Comparison of ENCODE assay signal across 8 cellular contexts in genomic region chr7:150302908-150303310, GRCh38. TPM values are rescaled to one million over a fixed set of nuclear protein-coding genes. Genes with fewer than 3 reads are reported as not detected.
DNase-seq lines count a peak whose midpoint lies in the region; ATAC-seq and TF ChIP-seq lines count a peak whose summit lies in the region.
"Not testable (repeated sequence)": the region's sequence is repeated elsewhere in the genome, so short reads cannot be mapped to it uniquely, and the experiment has no call there.
"Had no signal": no experiment of that assay in that cellular context is flagged by ENCODE, and none has a peak within 500 bp of the region (broad histone marks: within the 10 kb centered on the region; RNA-seq: fewer than 3 reads in every experiment).

No MANE protein-coding gene starts in this region.

- CTCF ChIA-PET in Calu3 (lab: Charles Lee), result interaction anchor here (0.6 kb wide), 1 partner anchor 1035 kb away, joined by 5 read pairs; no protein-coding TSS in a partner anchor
- CTCF ChIA-PET in PC-9 (lab: Charles Lee), result not testable (repeated sequence)

- H3K9me2 ChIP-seq in PC-9 (ENCODE audit: insufficient read depth), result not testable (repeated sequence)

- ATAC-seq in left cardiac atrium, result peak; percentile 34 to 82

- H3K79me2 ChIP-seq in PC-9 (ENCODE audit: low read depth) (peaks cover 27% of the 10 kb centered on the region), parathyroid adenoma (peaks cover 24% of the 10 kb centered on the region)

- not testable (repeated sequence) for H3K27me3 ChIP-seq in PC-9 (ENCODE audit: insufficient read depth, low read depth); parathyroid adenoma (ENCODE audit: control insufficient read depth, insufficient read depth, low read length)

- H3K4me1 ChIP-seq in PC-9 (replicated peaks; ENCODE audit: insufficient read depth) (peaks cover 41% of the 10 kb centered on the region), parathyroid adenoma (peaks cover 30% of the 10 kb centered on the region)

- not testable (repeated sequence) for H3K4me3 Mint-ChIP-seq in Calu3 (ENCODE audit: low read depth, unreplicated experiment)

- H3K4me3 ChIP-seq in PC-9; epithelial cell of esophagus (ENCODE audit: low read length); parathyroid adenoma (ENCODE audit: low read depth, low read length): not testable (repeated sequence)

- H3K27ac ChIP-seq in PC-9 (peak overlapping the region; percentile 18; the same call in 1 of the 2 replicates), parathyroid adenoma (peak overlapping the region; percentile 20)

- H3K9ac ChIP-seq in parathyroid adenoma, result not testable (repeated sequence)

- H3K36me3 Mint-ChIP-seq in Calu3 (ENCODE audit: insufficient read depth, unreplicated experiment), result not testable (repeated sequence)

- not testable (repeated sequence) for H3K9me3 Mint-ChIP-seq in Calu3 (ENCODE audit: low read depth, unreplicated experiment)

- peaks cover 13% of the 10 kb centered on the region for H3F3A ChIP-seq in PC-9 (ENCODE audit: insufficient read depth, low read depth)

- DNase-seq in Calu3, left cardiac atrium: not testable (repeated sequence)
- DNase-seq in HT-29 (ENCODE audit: low spot score) (peak; percentile 48), PC-9 (peak; percentile 32 to 73), amniotic epithelial cell (ENCODE audit: low read depth) (peak; percentile 70), epithelial cell of esophagus (ENCODE audit: low read depth) (peak; percentile 45)

- H3K36me3 ChIP-seq in PC-9 (ENCODE audit: low read depth); parathyroid adenoma (ENCODE audit: control insufficient read depth, insufficient read depth, low read length): not testable (repeated sequence)

- H3K27ac Mint-ChIP-seq in Calu3 (ENCODE audit: unreplicated experiment), result peak overlapping the region; percentile 15

- H3K27me3 Mint-ChIP-seq in Calu3 (ENCODE audit: unreplicated experiment), result not testable (repeated sequence)

- not testable (repeated sequence) for BruUV-seq in Calu3 (replicated peaks; lab: Mats Ljungman, UMichigan); PC-9 (replicated peaks; lab: Mats Ljungman, UMichigan)

- H3K4me1 Mint-ChIP-seq in Calu3 (ENCODE audit: low read depth, unreplicated experiment), result peaks cover 28% of the 10 kb centered on the region

- intact Hi-C loops in Calu3 (cut with micrococcal nuclease; ENCODE audit: unreplicated experiment); PC-9 (cut with micrococcal nuclease; ENCODE audit: unreplicated experiment); left cardiac atrium (cut with DNase I): not testable (repeated sequence)

- POLR2A ChIA-PET in PC-9 (lab: Charles Lee; ENCODE audit: unreplicated experiment), result interaction anchor here (0.5 kb wide), 1 partner anchor 75 kb away, joined by 4 read pairs; no protein-coding TSS in a partner anchor

- not testable (repeated sequence) for H3K9me3 ChIP-seq in PC-9 (ENCODE audit: insufficient read depth, low read depth); parathyroid adenoma (ENCODE audit: control insufficient read depth, low read length)

- H3K4me2 ChIP-seq in PC-9; parathyroid adenoma (ENCODE audit: low read length): not testable (repeated sequence)

- H4K20me1 ChIP-seq in PC-9 (ENCODE audit: insufficient read depth), result not testable (repeated sequence)

- TF ChIP-seq CTCF in Calu3 (IDR thresholded peaks at IDR 0.05; ENCODE audit: unreplicated experiment); PC-9 (conservative IDR thresholded peaks at IDR 0.05); epithelial cell of esophagus (IDR thresholded peaks at IDR 0.05; ENCODE audit: insufficient read depth, low read depth, low read length, missing control alignments); parathyroid adenoma (IDR thresholded peaks at IDR 0.05): not testable (repeated sequence)

- H2AFZ ChIP-seq in PC-9, parathyroid adenoma: not testable (repeated sequence)

RNA-seq across cellular contexts. Expression of gene LRRC61, which starts 20.2 kb away (rescaled TPM):
- total RNA-seq in Calu3 (2022), result 14.6 and 22.5 TPM in 2 replicates
- 74.3 and 76.1 TPM in 2 replicates for total RNA-seq in HT-29 (2014; rRNA removed; shearing (Covaris generic))
- total RNA-seq in PC-9 (2021), result 34.8 and 42.3 TPM in 2 replicates
- 1 to 10 TPM; 4.3 to 5.7 TPM for total RNA-seq in left cardiac atrium

RNA-seq across cellular contexts. Expression of gene ACTR3C, which starts 20.4 kb away (rescaled TPM):
- total RNA-seq in Calu3 (2022) (22.8 and 26.0 TPM in 2 replicates), PC-9 (2021) (24.1 and 34.5 TPM in 2 replicates), left cardiac atrium (1 to 10 TPM; 3.7 to 4.9 TPM)
- 37.7 and 45.9 TPM in 2 replicates for total RNA-seq in HT-29 (2014; rRNA removed; shearing (Covaris generic))

RNA-seq across cellular contexts. Expression of gene RARRES2, which starts 38.5 kb away (rescaled TPM):
- total RNA-seq in Calu3 (2022) (9.1 and 13.0 TPM in 2 replicates), PC-9 (2021) (not detected in 2 replicates), left cardiac atrium (100 to 1,000 TPM in 1 of 2 donors, 10 to 100 TPM in 1; 86.4 to 178 TPM)
- 10.5 and 12.6 TPM in 2 replicates for total RNA-seq in HT-29 (2014; rRNA removed; shearing (Covaris generic))
- total RNA-seq: CD4-positive, alpha-beta T cell had no signal
